Comparison of ENCODE assay signal across 1 cellular context in genomic region chr6:4135665-4136353, GRCh38.
TF ChIP-seq lines count a peak whose summit lies in the region.

No MANE protein-coding gene starts in this region.

TF ChIP-seq in neural cell, 6 proteins besides CTCF, POLR2A, EP300 and RAD21 (continued from another document):
- TF ChIP-seq TAF1 (IDR thresholded peaks at IDR 0.05; ENCODE audit: low read depth): no peak
